ENCODE assay signal across 11 cellular contexts in genomic region chr11:62501432-62501891, GRCh38. TPM values are rescaled to one million over a fixed set of nuclear protein-coding genes. Genes with fewer than 3 reads are reported as not detected.
DNase-seq lines count a peak whose midpoint lies in the region; ATAC-seq, FAIRE-seq and TF ChIP-seq lines count a peak whose summit lies in the region.
"Had no signal": no experiment of that assay in that cellular context is flagged by ENCODE, and none has a peak within 500 bp of the region (broad histone marks: within the 10 kb centered on the region; RNA-seq: fewer than 3 reads in every experiment).

No MANE protein-coding gene starts in this region.

- POLR2A ChIA-PET in H1 (lab: Charles Lee; ENCODE audit: partially characterized antibody), result interaction anchor here (1.9 to 2.3 kb wide), 2 partner anchors 10 to 59 kb away, joined by 4 to 8 read pairs; no protein-coding TSS in a partner anchor

- H3K4me3 Mint-ChIP-seq in mesothelial cell of epicardium, result no peak overlapping the region

- H3K79me2 ChIP-seq in H1 (ENCODE audit: control insufficient read depth in 1 of 2, insufficient read depth in 2 of 2, low read length in 2 of 2), result no peaks in the 10 kb centered on the region

- TF ChIP-seq CTCF in H1 (IDR thresholded peaks at IDR 0.05; ENCODE audit: control extremely low read depth in 1 of 3, insufficient read depth in 1 of 3, low read depth in 1 of 3, low read length in 3 of 3) (no peak), mesothelial cell of epicardium (IDR thresholded peaks at IDR 0.05; ENCODE audit: unreplicated experiment) (no peak), tibial artery (IDR thresholded peaks at IDR 0.05) (no peak), omental fat pad (IDR thresholded peaks at IDR 0.05) (no peak)

- H3K4me3 ChIP-seq in H1 (ENCODE audit: extremely low read depth in 1 of 4, insufficient read depth in 2 of 4, low read depth in 3 of 4, low read length in 4 of 4) (no peak overlapping the region), tibial artery (no peak overlapping the region)
- H3K4me3 ChIP-seq: SJSA1 had no signal

- TF ChIP-seq POLR2A in H1 (IDR thresholded peaks at IDR 0.05; ENCODE audit: control extremely low read depth in 1 of 2, low read depth in 2 of 2, low read length in 2 of 2), result no peak

- H3K36me3 ChIP-seq in H1 (ENCODE audit: control insufficient read depth in 2 of 4, insufficient read depth in 4 of 4, low read length in 3 of 4), result no peaks in the 10 kb centered on the region
- no peaks in the 10 kb centered on the region for H3K36me3 ChIP-seq in tibial artery
- H3K36me3 ChIP-seq: SJSA1 had no signal

- no peak overlapping the region for H2AK5ac ChIP-seq in H1 (ENCODE audit: low read depth, low read length)

- peaks cover 8 to 20% (median 16%) of the 10 kb centered on the region in 4 experiments for H3K4me1 ChIP-seq in H1 (replicated peaks in 1 of 4; ENCODE audit: control insufficient read depth in 3 of 4, insufficient read depth in 4 of 4, low read length in 3 of 4)
- peaks cover 0 to 49% (median 22%) of the 10 kb centered on the region in 4 donors for H3K4me1 ChIP-seq in tibial artery

- no peak overlapping the region for H3K4me2 ChIP-seq in H1 (ENCODE audit: insufficient read depth in 1 of 2, low read depth in 2 of 2, low read length in 2 of 2)

- no peak overlapping the region for H3K18ac ChIP-seq in H1 (ENCODE audit: extremely low read depth, low read length)

- 0 out of 2 replicates have a peak overlapping the region, but pooled peaks have one; percentile 37 for H2AFZ ChIP-seq in H1 (ENCODE audit: low read length)

- TF ChIP-seq RAD21 in H1 (IDR thresholded peaks at IDR 0.05 in 1 of 2, conservative IDR thresholded peaks at IDR 0.05 in 1 of 2; ENCODE audit: low read depth in 2 of 2, low read length in 2 of 2), result no peak

- H4K91ac ChIP-seq in H1 (replicated peaks; ENCODE audit: insufficient read length, low read length), result no peak overlapping the region

- H4K5ac ChIP-seq in H1 (ENCODE audit: insufficient read length, low read depth, low read length), result no peak overlapping the region

- no peaks in the 10 kb centered on the region for H3K36me3 Mint-ChIP-seq in mesothelial cell of epicardium

- H3K23ac ChIP-seq in H1 (ENCODE audit: insufficient read length), result no peak overlapping the region

- peaks cover 4% of the 10 kb centered on the region for H3K23me2 ChIP-seq in H1 (ENCODE audit: low read depth, low read length)

- intact Hi-C loops in tibial artery (cut with DNase I; ENCODE audit: low total_unique reads), result no loop called here

- WGBS in H1 (ENCODE audit: extremely low coverage in 1 of 2, insufficient coverage in 1 of 2, insufficient read length in 1 of 2, insufficient replicate concordance in 2 of 2, low coverage in 1 of 2, low lambda C conversion rate in 2 of 2, missing lambda C conversion rate in 1 of 2), 2 experiments, result 70% methylated on average over 11 of the region's 11 CpGs; no CpG with 5 or more reads in 1 of the 2 experiments

- H2BK120ac ChIP-seq in H1 (replicated peaks; ENCODE audit: low read depth, low read length), result no peak overlapping the region

- no peak for FAIRE-seq in H1 (lab: Jason Lieb, UNC)
- FAIRE-seq: A204.1, GM12891 had no signal

- no peak overlapping the region for H3K56ac ChIP-seq in H1 (replicated peaks; ENCODE audit: insufficient read length, low read depth, low read length)

- H3K79me1 ChIP-seq in H1 (ENCODE audit: low read depth, low read length), result no peaks in the 10 kb centered on the region

- peaks cover 0 to 11% (median 5%) of the 10 kb centered on the region in 4 experiments; a peak in 4 of 7 replicates for H3K27me3 ChIP-seq in H1 (replicated peaks in 1 of 4; ENCODE audit: control insufficient read depth in 3 of 4, extremely low read depth in 1 of 4, insufficient read depth in 3 of 4, low read length in 3 of 4)
- no peaks in the 10 kb centered on the region for H3K27me3 ChIP-seq in tibial artery
- H3K27me3 ChIP-seq: SJSA1 had no signal

- peak overlapping the region; percentile 3; the same call in 1 of the 2 replicates for H2BK12ac ChIP-seq in H1 (ENCODE audit: low read depth, low read length)

- H3K9ac ChIP-seq in H1 (replicated peaks in 1 of 4; ENCODE audit: extremely low read depth in 1 of 4, low read depth in 3 of 4, low read length in 3 of 4), result no peak overlapping the region

- H3K4me1 Mint-ChIP-seq in mesothelial cell of epicardium, result peaks cover 48% of the 10 kb centered on the region

- DNase-seq in NCI-H2107 treated with DMSO at 0.1 percent for 48 hours (lab: John Stamatoyannopoulos, UW; ENCODE audit: unreplicated experiment) (peak; percentile 46), NCI-H2107 (lab: John Stamatoyannopoulos, UW) (no peak), H1 (ENCODE audit: low read depth in 1 of 2, low spot score in 2 of 2) (no peak), mesothelial cell of epicardium (ENCODE audit: low spot score in 2 of 2, unreplicated experiment in 2 of 2) (no peak), tibial artery (peak in 1 of 2 donors; percentile 35), Kasumi-1 (lab: John Stamatoyannopoulos, UW) (no peak), omental fat pad (ENCODE audit: low spot score) (no peak)

- H4K8ac ChIP-seq in H1 (ENCODE audit: extremely low read depth, insufficient read depth, low read length), result no peak overlapping the region

- H3K4ac ChIP-seq in H1 (replicated peaks; ENCODE audit: insufficient read length, low read depth, low read length), result no peak overlapping the region

- H2BK15ac ChIP-seq in H1 (ENCODE audit: low read length), result no peak overlapping the region

- CTCF ChIA-PET in H1 (lab: Charles Lee; ENCODE audit: partially characterized antibody), result interaction anchor here (1.3 to 18.8 kb wide), 3 partner anchors 35 to 42 kb away, joined by 3 to 179 read pairs (median 3); no protein-coding TSS in a partner anchor

- no peak overlapping the region for H3K14ac ChIP-seq in H1 (ENCODE audit: insufficient read length)

- H3K27ac Mint-ChIP-seq in mesothelial cell of epicardium, result peak overlapping the region; percentile 33

- H3K9me3 Mint-ChIP-seq in mesothelial cell of epicardium, result no peaks in the 10 kb centered on the region

- no peaks in the 10 kb centered on the region for H3K9me3 ChIP-seq in H1 (ENCODE audit: insufficient read depth in 2 of 2, low read depth in 1 of 2, low read length in 1 of 2)
- no peaks in the 10 kb centered on the region for H3K9me3 ChIP-seq in tibial artery
- H3K9me3 ChIP-seq: SJSA1 had no signal

- H2BK5ac ChIP-seq in H1 (ENCODE audit: low read depth, low read length), result no peak overlapping the region

- no peak overlapping the region for H3K27ac ChIP-seq in H1 (ENCODE audit: low read depth, low read length)
- peak overlapping the region; percentile 36 to 38 for H3K27ac ChIP-seq in tibial artery
- H3K27ac ChIP-seq: SJSA1 had no signal

- ATAC-seq in GM18858 (IDR thresholded peaks at IDR 0.05; ENCODE audit: unreplicated experiment) (no peak), omental fat pad (ENCODE audit: low FRiP score) (no peak)

- no peaks in the 10 kb centered on the region for H4K20me1 ChIP-seq in H1 (replicated peaks in 1 of 2; ENCODE audit: control insufficient read depth in 1 of 2, insufficient read depth in 2 of 2, low read length in 2 of 2)

- TF ChIP-seq EP300 in H1 (IDR thresholded peaks at IDR 0.05; ENCODE audit: borderline replicate concordance in 1 of 2, low read depth in 2 of 2, low read length in 2 of 2), result no peak

- peaks cover 12% of the 10 kb centered on the region for H3K27me3 Mint-ChIP-seq in mesothelial cell of epicardium (ENCODE audit: low read depth)

- H2BK20ac ChIP-seq in H1 (ENCODE audit: low read length), result no peak overlapping the region

TF ChIP-seq in H1, 55 proteins besides CTCF, POLR2A, EP300 and RAD21 (continues in another document):
- TF ChIP-seq GTF2F1 (IDR thresholded peaks at IDR 0.05; ENCODE audit: borderline replicate concordance, low read depth, low read length), result no peak
- TF ChIP-seq KDM1A (IDR thresholded peaks at IDR 0.05; ENCODE audit: borderline replicate concordance, low read length), result no peak
- TF ChIP-seq SAP30 (IDR thresholded peaks at IDR 0.05; ENCODE audit: insufficient read depth, insufficient replicate concordance, low read length), result no peak
- no peak for TF ChIP-seq CEBPB (IDR thresholded peaks at IDR 0.05; ENCODE audit: low read depth, low read length)
- no peak for TF ChIP-seq ZNF274 (IDR thresholded peaks at IDR 0.05; ENCODE audit: borderline replicate concordance, extremely low read depth, low read length)
- TF ChIP-seq FOSL1 (IDR thresholded peaks at IDR 0.05; ENCODE audit: insufficient read depth, low read depth, low read length), result no peak
- no peak for TF ChIP-seq HDAC2 (IDR thresholded peaks at IDR 0.05; ENCODE audit: borderline replicate concordance in 1 of 2, low read depth in 2 of 2, low read length in 2 of 2)
- TF ChIP-seq ATF2 (IDR thresholded peaks at IDR 0.05; ENCODE audit: low read length), result no peak
- TF ChIP-seq CHD2 (IDR thresholded peaks at IDR 0.05; ENCODE audit: low read length), result no peak
- TF ChIP-seq SIRT6 (IDR thresholded peaks at IDR 0.05; ENCODE audit: low read length), result no peak
- TF ChIP-seq SUZ12 (IDR thresholded peaks at IDR 0.05; ENCODE audit: low read length), result no peak
- no peak for TF ChIP-seq TAF1 (IDR thresholded peaks at IDR 0.05; ENCODE audit: low read depth, low read length)
- no peak for TF ChIP-seq HDAC6 (IDR thresholded peaks at IDR 0.05; ENCODE audit: low read depth, low read length)
- no peak for TF ChIP-seq TEAD4 (IDR thresholded peaks at IDR 0.05; ENCODE audit: low read depth, low read length)

RNA-seq across cellular contexts. Expression of gene AHNAK, which starts 45.1 kb away (rescaled TPM):
- 5.8 and 6.7 TPM in 2 replicates for total RNA-seq in H1 (2021; fragmentation: NEBNext Ultra II Directional; extraction: Animal tissue kit (Norgen Biotek cat#: 25700))
- 2.0 and 2.5 TPM in 2 replicates for polyA plus RNA-seq in H1 (2011; rRNA removed)
- polyA plus RNA-seq in H1 (2011; cell fraction: cytosol; rRNA removed), result 3.1 TPM
- 17.1 TPM for polyA plus RNA-seq in H1 (2011; cell fraction: nucleus; rRNA removed)
- 5.2 to 6.9 TPM (median 5.5 TPM) in 4 replicates for polyA plus RNA-seq in H1 (2012, experiment 1 of 2)
- 0.70 TPM for polyA plus RNA-seq in H1 (2012, experiment 2 of 2)
- 1.4 TPM for polyA plus RNA-seq in H1 (2013, experiment 1 of 2)
- polyA plus RNA-seq in H1 (2013, experiment 2 of 2), result 1.0 TPM
- 10.9 and 19.0 TPM in 2 replicates for polyA minus RNA-seq in H1 (2011; rRNA and poly(A)+ RNA removed)
- polyA minus RNA-seq in H1 (2011; cell fraction: cytosol; rRNA and poly(A)+ RNA removed), result 7.9 TPM
- polyA minus RNA-seq in H1 (2011; cell fraction: nucleus; rRNA and poly(A)+ RNA removed), result 13.0 TPM
- total RNA-seq in mesothelial cell of epicardium (456 to 481 TPM (median 480 TPM) in 3 replicates), omental fat pad (1,000 to 10,000 TPM in 3 of 4 donors, 100 to 1,000 TPM in 1; 874 to 1,336 (median 1,047) TPM)

Comparison
In these comparisons a context has a peak if more than half of its experiments do, and no peak if none do; other contexts are left out.
1. RNA of gene AHNAK, which starts 45.1 kb away (total RNA-seq): 874 to 1,336 TPM in omental fat pad and 456 to 481 TPM in mesothelial cell of epicardium; 5.8 to 6.7 TPM in H1; every median in the first group is over 10 times any median in the second.